22 cellular contexts compared by ENCODE assay signal in genomic region chr10:54501919-54502318, GRCh38.
"Had no signal": no experiment of that assay in that cellular context is flagged by ENCODE, and none has a peak within 500 bp of the region (broad histone marks: within the 10 kb centered on the region; RNA-seq: fewer than 3 reads in every experiment).

No MANE protein-coding gene starts in this region.

- DNase-seq: occipital lobe; ovary; posterior cingulate gyrus; psoas muscle; right cardiac atrium; right lobe of liver; sigmoid colon; small intestine; stimulated activated CD4-positive, alpha-beta T cell treated with anti-CD3 and anti-CD28 coated beads, Interleukin-15, amount 100 ng/mL, for 24 hours; stimulated activated CD4-positive, alpha-beta T cell treated with anti-CD3 and anti-CD28 coated beads, Interleukin-2, amount 100 ng/mL, for 24 hours; stimulated activated CD4-positive, alpha-beta T cell treated with anti-CD3 and anti-CD28 coated beads, Interleukin-2, amount 100 ng/mL, for 48 hours; stimulated activated CD4-positive, alpha-beta T cell treated with anti-CD3 and anti-CD28 coated beads, Interleukin-4, amount 100 ng/mL, for 24 hours; stimulated activated naive B cell treated with anti-CD40 and anti-IgM and Interleukin-4, amounts not matched to agents 10 μg/mL and 1 μg/mL and 100 μg/mL, for 72 hours; stimulated activated naive CD4-positive, alpha-beta T cell treated with Interleukin-2 at 50 U/mL for 16 hours; stomach; thyroid gland; upper lobe of left lung had no signal

- H3K27me3 ChIP-seq: neural progenitor cell, ovary, right lobe of liver, sigmoid colon, stomach, thyroid gland, tibial nerve, upper lobe of left lung, vagina had no signal

- H3K4me3 ChIP-seq: neural progenitor cell, ovary, psoas muscle, right lobe of liver, sigmoid colon, stomach, thoracic aorta, thyroid gland, tibial nerve, upper lobe of left lung, vagina had no signal

- H3K27ac ChIP-seq: neural progenitor cell, ovary, parathyroid adenoma, psoas muscle, right lobe of liver, sigmoid colon, stomach, thoracic aorta, thyroid gland, tibial nerve, upper lobe of left lung, vagina had no signal

- H3K4me1 ChIP-seq: neural progenitor cell, parathyroid adenoma, psoas muscle, right lobe of liver, sigmoid colon, stomach, thyroid gland, tibial nerve, upper lobe of left lung, vagina had no signal

- H3K36me3 ChIP-seq: neural progenitor cell, ovary, right lobe of liver, sigmoid colon, stomach, thoracic aorta, thyroid gland, tibial nerve, upper lobe of left lung, vagina had no signal

- H3K9me3 ChIP-seq: ovary, psoas muscle, right lobe of liver, sigmoid colon, stomach, thoracic aorta, thyroid gland, upper lobe of left lung, vagina had no signal
